ENCODE assay signal across 15 cellular contexts in genomic region chr22:50476819-50477344, GRCh38. TPM values are rescaled to one million over a fixed set of nuclear protein-coding genes. Genes with fewer than 3 reads are reported as not detected.
DNase-seq lines count a peak whose midpoint lies in the region; ATAC-seq and TF ChIP-seq lines count a peak whose summit lies in the region.
"Had no signal": no experiment of that assay in that cellular context is flagged by ENCODE, and none has a peak within 500 bp of the region (broad histone marks: within the 10 kb centered on the region; RNA-seq: fewer than 3 reads in every experiment).

No MANE protein-coding gene starts in this region.

- TF ChIP-seq CTCF in neural crest cell (conservative IDR thresholded peaks at IDR 0.05): no peak

- H3K36me3 Mint-ChIP-seq in T-helper 1 cell treated with Interleukin-12 subunit alpha and Interleukin-12 subunit beta and Interleukin-4 antibody, amounts not matched to agents 30 μg/mL and 1 μg/mL, for 36 hours (ENCODE audit: low read depth): peaks cover 5% of the 10 kb centered on the region
- H3K36me3 Mint-ChIP-seq in IgD-negative memory B cell: peaks cover 4% of the 10 kb centered on the region
- no peaks in the 10 kb centered on the region for H3K36me3 Mint-ChIP-seq in activated naive CD8-positive, alpha-beta T cell treated with anti-CD3 and anti-CD28 coated beads, Interleukin-2, amount 50 U/mL, for 24 hours (ENCODE audit: low read depth)
- no peaks in the 10 kb centered on the region for H3K36me3 Mint-ChIP-seq in neural crest cell (ENCODE audit: low read depth)

- peak overlapping the region; percentile 41 for H3K27ac Mint-ChIP-seq in T-helper 1 cell treated with Interleukin-12 subunit alpha and Interleukin-12 subunit beta and Interleukin-4 antibody, amounts not matched to agents 30 μg/mL and 1 μg/mL, for 36 hours
- H3K27ac Mint-ChIP-seq in IgD-negative memory B cell (peak overlapping the region in 2 of 3 donors; percentile 33 to 57), neural crest cell (ENCODE audit: unreplicated experiment) (no peak overlapping the region)
- H3K27ac Mint-ChIP-seq in activated naive CD8-positive, alpha-beta T cell treated with anti-CD3 and anti-CD28 coated beads, Interleukin-2, amount 50 U/mL, for 24 hours: no peak overlapping the region

- no peak for ATAC-seq in activated naive CD8-positive, alpha-beta T cell treated with anti-CD3 and anti-CD28 coated beads, Interleukin-2, amount 50 U/mL, for 24 hours

- peaks cover 30% of the 10 kb centered on the region for H3K4me1 Mint-ChIP-seq in T-helper 1 cell treated with Interleukin-12 subunit alpha and Interleukin-12 subunit beta and Interleukin-4 antibody, amounts not matched to agents 30 μg/mL and 1 μg/mL, for 36 hours (ENCODE audit: low read depth)
- H3K4me1 Mint-ChIP-seq in IgD-negative memory B cell (peaks cover 10 to 27% (median 21%) of the 10 kb centered on the region in 3 donors), neural crest cell (peaks cover 33% of the 10 kb centered on the region)
- H3K4me1 Mint-ChIP-seq in activated naive CD8-positive, alpha-beta T cell treated with anti-CD3 and anti-CD28 coated beads, Interleukin-2, amount 50 U/mL, for 24 hours: peaks cover 29% of the 10 kb centered on the region

- H3K27me3 Mint-ChIP-seq in T-helper 1 cell treated with Interleukin-12 subunit alpha and Interleukin-12 subunit beta and Interleukin-4 antibody, amounts not matched to agents 30 μg/mL and 1 μg/mL, for 36 hours (ENCODE audit: low read depth): peaks cover 16% of the 10 kb centered on the region
- peaks cover 7% of the 10 kb centered on the region for H3K27me3 Mint-ChIP-seq in IgD-negative memory B cell
- peaks cover 7% of the 10 kb centered on the region for H3K27me3 Mint-ChIP-seq in activated naive CD8-positive, alpha-beta T cell treated with anti-CD3 and anti-CD28 coated beads, Interleukin-2, amount 50 U/mL, for 24 hours
- H3K27me3 Mint-ChIP-seq in neural crest cell (ENCODE audit: low read depth): peaks cover 39% of the 10 kb centered on the region

- DNase-seq in T-helper 1 cell (no peak), neural crest cell (ENCODE audit: low read depth, low spot score) (no peak), NCI-H1092 (lab: John Stamatoyannopoulos, UW) (no peak), occipital lobe (lab: John Stamatoyannopoulos, UW) (no peak), hypothalamus (lab: John Stamatoyannopoulos, UW) (no peak)
- no peak for DNase-seq in activated naive CD8-positive, alpha-beta T cell treated with anti-CD3 and anti-CD28 coated beads, Interleukin-2, amount 50 U/mL, for 24 hours
- DNase-seq: NCI-H1694; NK-92 treated with Interleukin-12 subunit alpha and Interleukin-12 subunit beta, amount 100 ng/mL, for 24 hours; stimulated activated CD4-positive, alpha-beta T cell treated with anti-CD3 and anti-CD28 coated beads, Interleukin-15, amount 100 ng/mL, for 24 hours had no signal

- H3K9me3 Mint-ChIP-seq in T-helper 1 cell treated with Interleukin-12 subunit alpha and Interleukin-12 subunit beta and Interleukin-4 antibody, amounts not matched to agents 30 μg/mL and 1 μg/mL, for 36 hours: no peaks in the 10 kb centered on the region
- H3K9me3 Mint-ChIP-seq in IgD-negative memory B cell (no peaks in the 10 kb centered on the region), neural crest cell (no peaks in the 10 kb centered on the region)
- no peaks in the 10 kb centered on the region for H3K9me3 Mint-ChIP-seq in activated naive CD8-positive, alpha-beta T cell treated with anti-CD3 and anti-CD28 coated beads, Interleukin-2, amount 50 U/mL, for 24 hours

- peak overlapping the region; percentile 65 for H3K4me3 Mint-ChIP-seq in T-helper 1 cell treated with Interleukin-12 subunit alpha and Interleukin-12 subunit beta and Interleukin-4 antibody, amounts not matched to agents 30 μg/mL and 1 μg/mL, for 36 hours
- peak overlapping the region in 3 of 4 donors; percentile 52 to 75 (median 68) for H3K4me3 Mint-ChIP-seq in IgD-negative memory B cell
- peak overlapping the region; percentile 45 for H3K4me3 Mint-ChIP-seq in activated naive CD8-positive, alpha-beta T cell treated with anti-CD3 and anti-CD28 coated beads, Interleukin-2, amount 50 U/mL, for 24 hours
- peak overlapping the region; percentile 84 for H3K4me3 Mint-ChIP-seq in neural crest cell

RNA-seq across cellular contexts. Expression of gene SBF1, which starts 2.0 kb away (rescaled TPM):
- 17.5 TPM for polyA plus RNA-seq in IgD-negative memory B cell
- total RNA-seq in neural crest cell (116 and 130 TPM in 2 replicates), occipital lobe (97.0 TPM)

RNA-seq across cellular contexts. Expression of gene ADM2, which starts 4.5 kb away (rescaled TPM):
- polyA plus RNA-seq in IgD-negative memory B cell: 1.5 TPM
- total RNA-seq in neural crest cell (1.7 TPM in 2 replicates), occipital lobe (not detected)

RNA-seq across cellular contexts. Expression of gene MIOX, which starts 9.8 kb away (rescaled TPM):
- polyA plus RNA-seq in IgD-negative memory B cell: not detected
- 0.30 and 0.35 TPM in 2 replicates for total RNA-seq in neural crest cell
- total RNA-seq in occipital lobe: not detected
- total RNA-seq: liver, SK-MEL-5, upper lobe of left lung had no signal
- polyA plus RNA-seq: esophagus, liver had no signal

RNA-seq across cellular contexts. Expression of gene LMF2, which starts 30.6 kb away (rescaled TPM):
- polyA plus RNA-seq in IgD-negative memory B cell: 26.4 TPM
- total RNA-seq in neural crest cell (76.6 and 82.9 TPM in 2 replicates), occipital lobe (9.8 TPM)

RNA-seq across cellular contexts. Expression of gene NCAPH2, which starts 31.1 kb away (rescaled TPM):
- polyA plus RNA-seq in IgD-negative memory B cell: 39.4 TPM
- total RNA-seq in neural crest cell (114 and 116 TPM in 2 replicates), occipital lobe (46.9 TPM)

Comparison
In these comparisons a context has a peak if more than half of its experiments do, and no peak if none do; other contexts are left out.
1. H3K27ac Mint-ChIP-seq: peak in T-helper 1 cell treated with Interleukin-12 subunit alpha and Interleukin-12 subunit beta and Interleukin-4 antibody, amounts not matched to agents 30 μg/mL and 1 μg/mL, for 36 hours (single experiment) and IgD-negative memory B cell (2 of 3); none in activated naive CD8-positive, alpha-beta T cell treated with anti-CD3 and anti-CD28 coated beads, Interleukin-2, amount 50 U/mL, for 24 hours (single experiment) and neural crest cell (single experiment).
2. Peak in every context shown above with its lines, with median percentiles within 50 percentile points of each other: H3K4me3 Mint-ChIP-seq.